Comparison of ENCODE assay signal across 10 cellular contexts in genomic region chr9:68802525-68803015, GRCh38.
DNase-seq lines count a peak whose midpoint lies in the region; ATAC-seq, FAIRE-seq and TF ChIP-seq lines count a peak whose summit lies in the region.
"Had no signal": no experiment of that assay in that cellular context is flagged by ENCODE, and none has a peak within 500 bp of the region (broad histone marks: within the 10 kb centered on the region; RNA-seq: fewer than 3 reads in every experiment).

No MANE protein-coding gene starts in this region.

- FAIRE-seq in pancreas (lab: Jason Lieb, UNC) = no peak
- FAIRE-seq: colon, islet of Langerhans had no signal

- H3K36me3 ChIP-seq in pancreas (no peaks in the 10 kb centered on the region), gastroesophageal sphincter (no peaks in the 10 kb centered on the region)

- ATAC-seq in GM18517 (IDR thresholded peaks at IDR 0.05; ENCODE audit: unreplicated experiment) (peak; percentile 97), GM19468 (IDR thresholded peaks at IDR 0.05; ENCODE audit: extremely low read depth, unreplicated experiment) (peak; percentile 95), HG03135 (IDR thresholded peaks at IDR 0.05; ENCODE audit: unreplicated experiment) (peak; percentile 93), pancreas (no peak), gastroesophageal sphincter (no peak)

- H3K27ac ChIP-seq in pancreas (no peak overlapping the region), gastroesophageal sphincter (no peak overlapping the region)

- H3K4me3 ChIP-seq in pancreas (no peak overlapping the region), gastroesophageal sphincter (no peak overlapping the region)

- peak; percentile 38 for DNase-seq in germinal center (ENCODE audit: low spot score)
- DNase-seq in pancreas = no peak
- DNase-seq in 8988T = no peak
- no peak for DNase-seq in DMS114 treated with DMSO at 0.1 percent for 48 hours (lab: John Stamatoyannopoulos, UW; ENCODE audit: unreplicated experiment)

- H3K27me3 ChIP-seq in pancreas (no peaks in the 10 kb centered on the region), gastroesophageal sphincter (no peaks in the 10 kb centered on the region)

- TF ChIP-seq CTCF in pancreas (IDR thresholded peaks at IDR 0.05) (no peak), gastroesophageal sphincter (IDR thresholded peaks at IDR 0.05) (no peak)

- WGBS in pancreas, 2 donors = 79 to 86% methylated on average over 6 of the region's 6 CpGs
- 65 to 73% methylated on average over 5 to 6 of the region's 6 CpGs for WGBS in gastroesophageal sphincter (ENCODE audit: low coverage in 1 of 2), 2 donors

- H3K4me1 ChIP-seq in pancreas (peaks cover 0 to 4% (median 0%) of the 10 kb centered on the region in 3 donors), gastroesophageal sphincter (no peaks in the 10 kb centered on the region)

- intact Hi-C loops in pancreas (cut with DNase I) = no loop called here

- TF ChIP-seq EP300 in gastroesophageal sphincter (IDR thresholded peaks at IDR 0.05) = no peak

- H3K9me3 ChIP-seq in pancreas = no peaks in the 10 kb centered on the region
- H3K9me3 ChIP-seq in gastroesophageal sphincter = no peaks in the 10 kb centered on the region

- no peak for TF ChIP-seq POLR2A in gastroesophageal sphincter (IDR thresholded peaks at IDR 0.05)

Comparison
In these comparisons a context has a peak if more than half of its experiments do, and no peak if none do; other contexts are left out.
1. ATAC-seq: peak in GM18517 (single experiment), GM19468 (single experiment) and HG03135 (single experiment); none in pancreas (0 of 4) and gastroesophageal sphincter (single experiment).